ENCODE assay signal across 19 cellular contexts in the genomic region with DNA sequence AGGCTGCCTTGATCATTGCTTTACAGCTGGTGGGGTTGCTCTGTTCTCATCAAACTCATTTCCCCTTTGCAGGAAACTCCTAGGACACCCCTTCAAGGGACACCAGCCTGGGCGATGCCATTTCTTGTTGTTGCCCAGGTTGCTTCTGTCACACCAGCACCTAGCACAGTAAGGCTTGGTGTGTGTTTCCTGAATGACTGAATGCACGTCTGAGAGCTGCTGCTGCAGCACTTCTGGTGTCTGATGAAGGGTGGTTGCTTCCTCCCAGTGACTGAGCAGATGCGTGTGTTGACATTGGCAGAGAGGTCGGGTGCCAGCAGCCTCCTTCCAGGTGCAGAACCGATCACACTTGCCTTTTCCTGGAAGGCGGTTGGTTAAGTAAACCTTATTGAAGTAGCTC.
A peak's percentile ranks its signal among the peaks of the same experiment; 100 is the strongest.
DNase-seq lines count a peak whose midpoint lies in the region; ATAC-seq and TF ChIP-seq lines count a peak whose summit lies in the region.
"Had no signal": no experiment of that assay in that cellular context is flagged by ENCODE, and none has a peak within 500 bp of the region (broad histone marks: within the 10 kb centered on the region; RNA-seq: fewer than 3 reads in every experiment).

No MANE protein-coding gene starts in this region.

- H4K91ac ChIP-seq in IMR-90 (ENCODE audit: insufficient read depth, low read depth, low read length): no peak overlapping the region
- H4K91ac ChIP-seq in trophoblast cell (ENCODE audit: low read depth, low read length): no peak overlapping the region

- H2BK20ac ChIP-seq in IMR-90 (ENCODE audit: low read depth, low read length): peak overlapping the region; percentile 49; the same call in 1 of the 2 replicates

- H3K27ac ChIP-seq in IMR-90 (ENCODE audit: insufficient read depth, low read length) (no peak overlapping the region), trophoblast cell (ENCODE audit: low read depth, low read length) (no peak overlapping the region)
- H3K27ac ChIP-seq: C4-2B, heart right ventricle, left lung had no signal

- H3K18ac ChIP-seq in IMR-90 (ENCODE audit: low read depth, low read length) (no peak overlapping the region), trophoblast cell (ENCODE audit: low read length) (no peak overlapping the region)

- no peak overlapping the region for H3K9ac ChIP-seq in IMR-90 (ENCODE audit: low read depth, low read length)
- peak overlapping the region; percentile 48 for H3K9ac ChIP-seq in trophoblast cell (ENCODE audit: low read length)

- no peak for TF ChIP-seq RAD21 in IMR-90 (IDR thresholded peaks at IDR 0.05; ENCODE audit: low read length)

- intact Hi-C loops in IMR-90 (cut with micrococcal nuclease): no loop called here
- intact Hi-C loops in activated T-helper 1 cell treated with anti-CD3 and anti-CD28 coated beads, Interleukin-12 subunit alpha, Interleukin-12 subunit beta, Interleukin-2, Interleukin-4 antibody, amounts not matched to agents 30 ng/mL and 10 ng/mL and 1 ng/mL, durations not matched to agents 14 hours and 24 hours and 36 hours (cut with micrococcal nuclease): no loop called here

- H2BK5ac ChIP-seq in IMR-90 (ENCODE audit: low read depth, low read length, poor library complexity, severe bottlenecking) (no peak overlapping the region), trophoblast cell (ENCODE audit: low read depth, low read length, poor library complexity) (no peak overlapping the region)

- in situ Hi-C loops in IMR-90 (cut with MboI; ENCODE audit: low sequenced_read_pairs): no loop called here

- no peak for TF ChIP-seq POLR2A in IMR-90 (IDR thresholded peaks at IDR 0.05; ENCODE audit: low read depth, low read length)

- no peak overlapping the region for H3K27ac Mint-ChIP-seq in activated T-helper 1 cell treated with anti-CD3 and anti-CD28 coated beads, Interleukin-12 subunit alpha, Interleukin-12 subunit beta, Interleukin-2, Interleukin-4 antibody, amounts not matched to agents 30 ng/mL and 10 ng/mL and 1 ng/mL, durations not matched to agents 14 hours and 24 hours and 36 hours

- H3K27me3 Mint-ChIP-seq in activated T-helper 1 cell treated with anti-CD3 and anti-CD28 coated beads, Interleukin-12 subunit alpha, Interleukin-12 subunit beta, Interleukin-2, Interleukin-4 antibody, amounts not matched to agents 30 ng/mL and 10 ng/mL and 1 ng/mL, durations not matched to agents 14 hours and 24 hours and 36 hours (ENCODE audit: insufficient read depth): peaks cover 6% of the 10 kb centered on the region

- no peak overlapping the region for H4K5ac ChIP-seq in IMR-90 (ENCODE audit: low read depth, low read length)

- H3K79me2 ChIP-seq in trophoblast cell (ENCODE audit: control insufficient read depth, insufficient read depth, low read length, poor library complexity): no peaks in the 10 kb centered on the region

- H4K20me1 ChIP-seq in IMR-90 (ENCODE audit: insufficient read depth, low read length): no peaks in the 10 kb centered on the region

- H3K23ac ChIP-seq in IMR-90 (ENCODE audit: low read depth, low read length) (no peak overlapping the region), trophoblast cell (ENCODE audit: low read length) (peak overlapping the region; percentile 52)

- H3K79me1 ChIP-seq in IMR-90 (ENCODE audit: low read depth in 1 of 2, low read length in 2 of 2) (no peaks in the 10 kb centered on the region; a peak in 1 of 4 replicates), trophoblast cell (ENCODE audit: low read length) (no peaks in the 10 kb centered on the region)

- H3K9me1 ChIP-seq in IMR-90 (ENCODE audit: insufficient read depth, low read length): peaks cover 23% of the 10 kb centered on the region

- dilution Hi-C loops in IMR-90 (cut with HindIII; ENCODE audit: low sequenced_read_pairs, unreplicated experiment): no loop called here

- TF ChIP-seq CTCF in IMR-90 (conservative IDR thresholded peaks at IDR 0.05; ENCODE audit: low read depth, low read length): no peak

- no peak overlapping the region for H3K4me3 Mint-ChIP-seq in activated T-helper 1 cell treated with anti-CD3 and anti-CD28 coated beads, Interleukin-12 subunit alpha, Interleukin-12 subunit beta, Interleukin-2, Interleukin-4 antibody, amounts not matched to agents 30 ng/mL and 10 ng/mL and 1 ng/mL, durations not matched to agents 14 hours and 24 hours and 36 hours
- H3K4me3 Mint-ChIP-seq: nephron had no signal

- no peak overlapping the region for H3K56ac ChIP-seq in IMR-90 (ENCODE audit: extremely low read depth, insufficient read depth, low read length)

- H2AFZ ChIP-seq in IMR-90 (replicated peaks; ENCODE audit: low read length, poor library complexity) (no peak overlapping the region), trophoblast cell (ENCODE audit: insufficient read depth, low read length, poor library complexity) (no peak overlapping the region)

- no peaks in the 10 kb centered on the region for H3K36me3 ChIP-seq in IMR-90 (ENCODE audit: control insufficient read depth, insufficient read depth, low read length)
- H3K36me3 ChIP-seq in trophoblast cell (ENCODE audit: control insufficient read depth in 1 of 2, insufficient read depth in 2 of 2, low read length in 2 of 2): no peaks in the 10 kb centered on the region
- H3K36me3 ChIP-seq: heart right ventricle, left lung had no signal

- peak overlapping the region; percentile 9; the same call in 1 of the 2 replicates for H2BK120ac ChIP-seq in IMR-90 (ENCODE audit: low read depth, low read length)
- H2BK120ac ChIP-seq in trophoblast cell (ENCODE audit: insufficient read depth, low read length, poor library complexity): no peak overlapping the region

- DNase-seq in IMR-90: no peak
- peak; percentile 83 for DNase-seq in NCI-H2081 treated with DMSO at 0.1 percent for 48 hours (lab: John Stamatoyannopoulos, UW)
- peak; percentile 95 for DNase-seq in SHP77 treated with DMSO at 0.1 percent for 48 hours (lab: John Stamatoyannopoulos, UW)
- no peak for DNase-seq in trophoblast cell
- no peak for DNase-seq in activated CD8-positive, alpha-beta memory T cell treated with anti-CD3 and anti-CD28 coated beads, Interleukin-2, amount 50 U/mL, for 48 hours
- no peak for DNase-seq in T-helper 9 cell
- no peak for DNase-seq in activated T-helper 1 cell treated with anti-CD3 and anti-CD28 coated beads, Interleukin-12 subunit alpha, Interleukin-12 subunit beta, Interleukin-2, Interleukin-4 antibody, amounts not matched to agents 30 ng/mL and 10 ng/mL and 1 ng/mL, durations not matched to agents 14 hours and 24 hours and 36 hours (ENCODE audit: low spot score)
- DNase-seq: erythroblast; GF-D8; heart right ventricle; left lung; stimulated activated naive CD8-positive, alpha-beta T cell treated with anti-CD3 and anti-CD28 coated beads, Interleukin-15, Interleukin-2, amounts not matched to agents 100 U/mL and 50 U/mL, for 24 hours; SW 1271 had no signal

- H3K4me1 ChIP-seq in IMR-90 (ENCODE audit: control insufficient read depth, insufficient read depth, low read length) (peaks cover 25% of the 10 kb centered on the region), trophoblast cell (ENCODE audit: control insufficient read depth in 1 of 2, insufficient read depth in 2 of 2, low read length in 2 of 2) (no peaks in the 10 kb centered on the region)
- H3K4me1 ChIP-seq: heart right ventricle, left lung had no signal

- no peaks in the 10 kb centered on the region for H3K27me3 ChIP-seq in IMR-90 (ENCODE audit: control insufficient read depth, insufficient read depth, low read length)
- no peaks in the 10 kb centered on the region for H3K27me3 ChIP-seq in trophoblast cell (ENCODE audit: insufficient read depth, low read length)

- H2BK15ac ChIP-seq in IMR-90 (ENCODE audit: low read depth, low read length): no peak overlapping the region

- H4K8ac ChIP-seq in IMR-90 (ENCODE audit: low read depth in 2 of 2, low read length in 2 of 2) (no peak overlapping the region), trophoblast cell (ENCODE audit: low read depth, low read length) (no peak overlapping the region)

- H4K12ac ChIP-seq in trophoblast cell (ENCODE audit: low read depth, low read length): no peak overlapping the region

- WGBS in IMR-90 (ENCODE audit: extremely low coverage in 2 of 2, insufficient read length in 1 of 2), 2 experiments: no CpG with 5 or more reads among the region's 6 CpGs
- no CpG with 5 or more reads among the region's 6 CpGs for WGBS in trophoblast cell (ENCODE audit: extremely low coverage, insufficient coverage, insufficient read length)

- H3K36me3 Mint-ChIP-seq in activated T-helper 1 cell treated with anti-CD3 and anti-CD28 coated beads, Interleukin-12 subunit alpha, Interleukin-12 subunit beta, Interleukin-2, Interleukin-4 antibody, amounts not matched to agents 30 ng/mL and 10 ng/mL and 1 ng/mL, durations not matched to agents 14 hours and 24 hours and 36 hours (ENCODE audit: low read depth): no peaks in the 10 kb centered on the region

- no peaks in the 10 kb centered on the region for H3K4me1 Mint-ChIP-seq in activated T-helper 1 cell treated with anti-CD3 and anti-CD28 coated beads, Interleukin-12 subunit alpha, Interleukin-12 subunit beta, Interleukin-2, Interleukin-4 antibody, amounts not matched to agents 30 ng/mL and 10 ng/mL and 1 ng/mL, durations not matched to agents 14 hours and 24 hours and 36 hours (ENCODE audit: low read depth)

- H2AK5ac ChIP-seq in IMR-90 (ENCODE audit: low read depth, low read length) (peak overlapping the region; percentile 42; the same call in 1 of the 2 replicates), trophoblast cell (ENCODE audit: low read length) (no peak overlapping the region)

- POLR2A ChIA-PET in IMR-90 (lab: Charles Lee; ENCODE audit: unreplicated experiment): no interaction called here

- CTCF ChIA-PET in IMR-90 (lab: Yijun Ruan, JAX): interaction anchor here (0.6 kb wide), 1 partner anchor 756 kb away, joined by 3 read pairs; no protein-coding TSS in a partner anchor

- BruUV-seq in IMR-90 (replicated peaks; lab: Mats Ljungman, UMichigan): no TSS peak

- H2AK9ac ChIP-seq in IMR-90 (replicated peaks; ENCODE audit: low read depth, low read length, poor library complexity): no peak overlapping the region

- no peak for ATAC-seq in IMR-90 (ENCODE audit: low read depth)
- no peak for ATAC-seq in GM21786 (IDR thresholded peaks at IDR 0.05; ENCODE audit: unreplicated experiment)
- ATAC-seq: activated CD4-positive, CD25-positive, alpha-beta regulatory T cell treated with anti-CD3 and anti-CD28 coated beads, Interleukin-2, amount 50 U/mL, for 24 hours; HCT116; heart right ventricle; left lung; sciatic nerve; stimulated activated naive CD8-positive, alpha-beta T cell treated with anti-CD3 and anti-CD28 coated beads, Interleukin-15, Interleukin-2, amounts not matched to agents 100 U/mL and 50 U/mL, for 24 hours had no signal

- H3K4me3 ChIP-seq in IMR-90 (ENCODE audit: insufficient read depth, low read depth, low read length) (no peak overlapping the region), trophoblast cell (ENCODE audit: low read depth, low read length) (no peak overlapping the region)
- H3K4me3 ChIP-seq: heart right ventricle, left lung had no signal

- H3K4me2 ChIP-seq in IMR-90 (ENCODE audit: low read depth, low read length) (no peak overlapping the region), trophoblast cell (ENCODE audit: low read length) (no peak overlapping the region)

- H3K9me3 Mint-ChIP-seq in activated T-helper 1 cell treated with anti-CD3 and anti-CD28 coated beads, Interleukin-12 subunit alpha, Interleukin-12 subunit beta, Interleukin-2, Interleukin-4 antibody, amounts not matched to agents 30 ng/mL and 10 ng/mL and 1 ng/mL, durations not matched to agents 14 hours and 24 hours and 36 hours: no peaks in the 10 kb centered on the region
- H3K9me3 Mint-ChIP-seq: nephron had no signal

- H3K4ac ChIP-seq in IMR-90 (ENCODE audit: low read depth, low read length) (peak overlapping the region; percentile 15), trophoblast cell (ENCODE audit: low read depth, low read length) (no peak overlapping the region)

- H3K14ac ChIP-seq in IMR-90 (replicated peaks; ENCODE audit: low read depth, low read length) (no peak overlapping the region; the same call in 1 of the 2 replicates), trophoblast cell (ENCODE audit: low read length) (no peak overlapping the region)

- no peak overlapping the region for H2BK12ac ChIP-seq in trophoblast cell (ENCODE audit: low read length)

- no peaks in the 10 kb centered on the region for H3K9me3 ChIP-seq in IMR-90 (ENCODE audit: control insufficient read depth, insufficient read depth, low read length)
- no peaks in the 10 kb centered on the region for H3K9me3 ChIP-seq in trophoblast cell (ENCODE audit: insufficient read depth, low read depth, low read length)
- H3K9me3 ChIP-seq: heart right ventricle, left lung had no signal

Comparison
In these comparisons a context has a peak if more than half of its experiments do, and no peak if none do; other contexts are left out.
1. DNase-seq: peak in NCI-H2081 treated with DMSO at 0.1 percent for 48 hours (single experiment) and SHP77 treated with DMSO at 0.1 percent for 48 hours (single experiment); none in IMR-90 (single experiment), trophoblast cell (0 of 2), activated CD8-positive, alpha-beta memory T cell treated with anti-CD3 and anti-CD28 coated beads, Interleukin-2, amount 50 U/mL, for 48 hours (single experiment), T-helper 9 cell (single experiment) and activated T-helper 1 cell treated with anti-CD3 and anti-CD28 coated beads, Interleukin-12 subunit alpha, Interleukin-12 subunit beta, Interleukin-2, Interleukin-4 antibody, amounts not matched to agents 30 ng/mL and 10 ng/mL and 1 ng/mL, durations not matched to agents 14 hours and 24 hours and 36 hours (single experiment).